4 cellular contexts compared by ENCODE assay signal in the genomic region with DNA sequence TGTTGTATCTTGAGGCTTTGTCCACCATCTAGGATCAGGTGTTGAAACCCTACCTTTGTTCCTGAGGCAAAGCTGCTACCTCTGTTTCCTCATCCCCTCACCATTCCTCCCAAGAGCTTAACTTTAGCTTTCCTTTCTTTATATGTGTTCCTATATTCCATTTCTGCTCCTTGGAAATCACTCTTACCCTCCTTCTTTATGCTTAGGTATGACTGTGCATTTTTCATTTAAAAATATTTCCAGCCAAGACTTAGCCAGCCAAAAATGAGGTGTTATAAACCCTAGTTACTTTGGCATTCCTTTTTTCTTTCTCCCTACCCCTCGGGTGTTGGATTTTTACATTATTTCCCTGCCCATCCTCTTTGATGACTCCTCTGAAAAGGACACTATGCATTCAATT.
A peak's percentile ranks its signal among the peaks of the same experiment; 100 is the strongest.
TF ChIP-seq lines count a peak whose summit lies in the region.

No MANE protein-coding gene starts in this region.

TF ChIP-seq in HepG2, 621 proteins besides CTCF, POLR2A, EP300 and RAD21:
- peak; percentile 75 for TF ChIP-seq NFE2L2 (IDR thresholded peaks at IDR 0.05; ENCODE audit: low read length)
- TF ChIP-seq RBM39 (IDR thresholded peaks at IDR 0.05; ENCODE audit: low read depth, low read length, poor library complexity, severe bottlenecking) = no peak
- no peak for TF ChIP-seq KMT2A (CRISPR knock-in tag; IDR thresholded peaks at IDR 0.05)

TF ChIP-seq in A549, 52 proteins besides CTCF, POLR2A, EP300 and RAD21:
- TF ChIP-seq FOSL2 (IDR thresholded peaks at IDR 0.05) (no peak), FOSL2 (CRISPR knock-in tag; IDR thresholded peaks at IDR 0.05) (no peak), KDM1A (IDR thresholded peaks at IDR 0.05; ENCODE audit: low read depth) (no peak), GATA3 (IDR thresholded peaks at IDR 0.05; ENCODE audit: borderline replicate concordance) (no peak), JUN (IDR thresholded peaks at IDR 0.05) (no peak), RNF2 (IDR thresholded peaks at IDR 0.05; ENCODE audit: borderline replicate concordance, low read depth) (no peak), MAFK (IDR thresholded peaks at IDR 0.05; ENCODE audit: partially characterized antibody) (peak; percentile 22), EHMT2 (IDR thresholded peaks at IDR 0.05; ENCODE audit: low read depth) (no peak), NFE2L2 (conservative IDR thresholded peaks at IDR 0.05; ENCODE audit: low read length) (peak; percentile 50), ESRRA (IDR thresholded peaks at IDR 0.05; ENCODE audit: borderline replicate concordance, low read length) (no peak), ZSCAN20 (CRISPR knock-in tag; IDR thresholded peaks at IDR 0.05) (no peak), ZFP36 (IDR thresholded peaks at IDR 0.05; ENCODE audit: borderline replicate concordance, partially characterized antibody) (no peak), PHF8 (IDR thresholded peaks at IDR 0.05; ENCODE audit: borderline replicate concordance, low read depth) (no peak), SMC3 (IDR thresholded peaks at IDR 0.05) (no peak)
- TF ChIP-seq, protein P1, sequence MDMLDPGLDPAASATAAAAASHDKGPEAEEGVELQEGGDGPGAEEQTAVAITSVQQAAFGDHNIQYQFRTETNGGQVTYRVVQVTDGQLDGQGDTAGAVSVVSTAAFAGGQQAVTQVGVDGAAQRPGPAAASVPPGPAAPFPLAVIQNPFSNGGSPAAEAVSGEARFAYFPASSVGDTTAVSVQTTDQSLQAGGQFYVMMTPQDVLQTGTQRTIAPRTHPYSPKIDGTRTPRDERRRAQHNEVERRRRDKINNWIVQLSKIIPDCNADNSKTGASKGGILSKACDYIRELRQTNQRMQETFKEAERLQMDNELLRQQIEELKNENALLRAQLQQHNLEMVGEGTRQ (IDR thresholded peaks at IDR 0.05) = no peak
- TF ChIP-seq, protein P2, sequence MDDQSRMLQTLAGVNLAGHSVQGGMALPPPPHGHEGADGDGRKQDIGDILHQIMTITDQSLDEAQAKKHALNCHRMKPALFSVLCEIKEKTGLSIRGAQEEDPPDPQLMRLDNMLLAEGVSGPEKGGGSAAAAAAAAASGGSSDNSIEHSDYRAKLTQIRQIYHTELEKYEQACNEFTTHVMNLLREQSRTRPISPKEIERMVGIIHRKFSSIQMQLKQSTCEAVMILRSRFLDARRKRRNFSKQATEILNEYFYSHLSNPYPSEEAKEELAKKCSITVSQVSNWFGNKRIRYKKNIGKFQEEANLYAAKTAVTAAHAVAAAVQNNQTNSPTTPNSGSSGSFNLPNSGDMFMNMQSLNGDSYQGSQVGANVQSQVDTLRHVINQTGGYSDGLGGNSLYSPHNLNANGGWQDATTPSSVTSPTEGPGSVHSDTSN (IDR thresholded peaks at IDR 0.05) = no peak
- TF ChIP-seq, protein P3, sequence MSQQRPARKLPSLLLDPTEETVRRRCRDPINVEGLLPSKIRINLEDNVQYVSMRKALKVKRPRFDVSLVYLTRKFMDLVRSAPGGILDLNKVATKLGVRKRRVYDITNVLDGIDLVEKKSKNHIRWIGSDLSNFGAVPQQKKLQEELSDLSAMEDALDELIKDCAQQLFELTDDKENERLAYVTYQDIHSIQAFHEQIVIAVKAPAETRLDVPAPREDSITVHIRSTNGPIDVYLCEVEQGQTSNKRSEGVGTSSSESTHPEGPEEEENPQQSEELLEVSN (IDR thresholded peaks at IDR 0.05; ENCODE audit: borderline replicate concordance, low read depth) = no peak

TF ChIP-seq in IMR-90, 13 proteins besides CTCF, POLR2A, EP300 and RAD21:
- TF ChIP-seq NFE2L2 (IDR thresholded peaks at IDR 0.05; ENCODE audit: low read depth, low read length) = peak; percentile 63
- TF ChIP-seq SMC3 (IDR thresholded peaks at IDR 0.05; ENCODE audit: low read depth, low read length) = no peak
- TF ChIP-seq MAZ (IDR thresholded peaks at IDR 0.05; ENCODE audit: borderline replicate concordance, low read depth, low read length) = no peak
- TF ChIP-seq BHLHE40 (IDR thresholded peaks at IDR 0.05; ENCODE audit: low read depth, low read length) = no peak

TF ChIP-seq in K562, 482 proteins besides CTCF, POLR2A, EP300 and RAD21:
- TF ChIP-seq WHSC1 (IDR thresholded peaks at IDR 0.05; ENCODE audit: low read length) (no peak), MAFF (IDR thresholded peaks at IDR 0.05; ENCODE audit: low read length) (peak; percentile 43), CBX2 (IDR thresholded peaks at IDR 0.05; ENCODE audit: insufficient read depth, low read length, poor library complexity, severe bottlenecking) (no peak), SMARCC2 (IDR thresholded peaks at IDR 0.05; ENCODE audit: low read depth) (no peak), NFIC (IDR thresholded peaks at IDR 0.05) (0 out of 2 replicates have a peak, but pooled peaks have one; percentile 1), NFE2 (IDR thresholded peaks at IDR 0.05; ENCODE audit: low read depth) (0 out of 2 replicates have a peak, but pooled peaks have one; percentile 19), CHD2 (IDR thresholded peaks at IDR 0.05; ENCODE audit: low read depth, low read length) (no peak), NFATC3 (IDR thresholded peaks at IDR 0.05) (no peak), PHF20 (IDR thresholded peaks at IDR 0.05; ENCODE audit: partially characterized antibody) (no peak), TAF9B (IDR thresholded peaks at IDR 0.05; ENCODE audit: partially characterized antibody) (no peak), C11orf30 (IDR thresholded peaks at IDR 0.05; ENCODE audit: low read depth) (0 out of 2 replicates have a peak, but pooled peaks have one; percentile 7), POLR2G (IDR thresholded peaks at IDR 0.05; ENCODE audit: low read depth, low read length) (no peak), NFE2L1 (tag; IDR thresholded peaks at IDR 0.05; ENCODE audit: borderline replicate concordance, low read depth) (peak; percentile 73), POLR2B (IDR thresholded peaks at IDR 0.05; ENCODE audit: low read depth, partially characterized antibody) (no peak), ZNF354B (CRISPR knock-in tag; IDR thresholded peaks at IDR 0.05) (no peak), HDAC3 (IDR thresholded peaks at IDR 0.05; ENCODE audit: borderline replicate concordance, partially characterized antibody) (no peak), PML (IDR thresholded peaks at IDR 0.05; ENCODE audit: low read length) (no peak), TEAD1 (CRISPR knock-in tag; IDR thresholded peaks at IDR 0.05) (no peak), CBX5 (IDR thresholded peaks at IDR 0.05; ENCODE audit: borderline replicate concordance, low read depth) (no peak), ZNF316 (IDR thresholded peaks at IDR 0.05) (peak; percentile 31; the same call in 1 of the 2 replicates), ZKSCAN1 (IDR thresholded peaks at IDR 0.05; ENCODE audit: low read depth, low read length) (no peak), ZNF175 (CRISPR knock-in tag; IDR thresholded peaks at IDR 0.05; ENCODE audit: low read depth) (no peak), ZNF224 (CRISPR knock-in tag; IDR thresholded peaks at IDR 0.05) (no peak), POLR3A (IDR thresholded peaks at IDR 0.05; ENCODE audit: borderline replicate concordance, extremely low read depth, insufficient read depth, insufficient read length) (no peak), SIX5 (IDR thresholded peaks at IDR 0.05; ENCODE audit: borderline replicate concordance in 1 of 2, insufficient read depth in 1 of 2, low read depth in 1 of 2, low read length in 2 of 2) (no peak), HMG20B (CRISPR knock-in tag; IDR thresholded peaks at IDR 0.05) (no peak), MAFG (tag; conservative IDR thresholded peaks at IDR 0.05) (peak; percentile 84)
- TF ChIP-seq, protein P4, sequence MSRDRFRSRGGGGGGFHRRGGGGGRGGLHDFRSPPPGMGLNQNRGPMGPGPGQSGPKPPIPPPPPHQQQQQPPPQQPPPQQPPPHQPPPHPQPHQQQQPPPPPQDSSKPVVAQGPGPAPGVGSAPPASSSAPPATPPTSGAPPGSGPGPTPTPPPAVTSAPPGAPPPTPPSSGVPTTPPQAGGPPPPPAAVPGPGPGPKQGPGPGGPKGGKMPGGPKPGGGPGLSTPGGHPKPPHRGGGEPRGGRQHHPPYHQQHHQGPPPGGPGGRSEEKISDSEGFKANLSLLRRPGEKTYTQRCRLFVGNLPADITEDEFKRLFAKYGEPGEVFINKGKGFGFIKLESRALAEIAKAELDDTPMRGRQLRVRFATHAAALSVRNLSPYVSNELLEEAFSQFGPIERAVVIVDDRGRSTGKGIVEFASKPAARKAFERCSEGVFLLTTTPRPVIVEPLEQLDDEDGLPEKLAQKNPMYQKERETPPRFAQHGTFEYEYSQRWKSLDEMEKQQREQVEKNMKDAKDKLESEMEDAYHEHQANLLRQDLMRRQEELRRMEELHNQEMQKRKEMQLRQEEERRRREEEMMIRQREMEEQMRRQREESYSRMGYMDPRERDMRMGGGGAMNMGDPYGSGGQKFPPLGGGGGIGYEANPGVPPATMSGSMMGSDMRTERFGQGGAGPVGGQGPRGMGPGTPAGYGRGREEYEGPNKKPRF (IDR thresholded peaks at IDR 0.05; ENCODE audit: low read depth, low read length) = no peak
- TF ChIP-seq, protein P5, sequence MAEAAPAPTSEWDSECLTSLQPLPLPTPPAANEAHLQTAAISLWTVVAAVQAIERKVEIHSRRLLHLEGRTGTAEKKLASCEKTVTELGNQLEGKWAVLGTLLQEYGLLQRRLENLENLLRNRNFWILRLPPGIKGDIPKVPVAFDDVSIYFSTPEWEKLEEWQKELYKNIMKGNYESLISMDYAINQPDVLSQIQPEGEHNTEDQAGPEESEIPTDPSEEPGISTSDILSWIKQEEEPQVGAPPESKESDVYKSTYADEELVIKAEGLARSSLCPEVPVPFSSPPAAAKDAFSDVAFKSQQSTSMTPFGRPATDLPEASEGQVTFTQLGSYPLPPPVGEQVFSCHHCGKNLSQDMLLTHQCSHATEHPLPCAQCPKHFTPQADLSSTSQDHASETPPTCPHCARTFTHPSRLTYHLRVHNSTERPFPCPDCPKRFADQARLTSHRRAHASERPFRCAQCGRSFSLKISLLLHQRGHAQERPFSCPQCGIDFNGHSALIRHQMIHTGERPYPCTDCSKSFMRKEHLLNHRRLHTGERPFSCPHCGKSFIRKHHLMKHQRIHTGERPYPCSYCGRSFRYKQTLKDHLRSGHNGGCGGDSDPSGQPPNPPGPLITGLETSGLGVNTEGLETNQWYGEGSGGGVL (CRISPR knock-in tag; IDR thresholded peaks at IDR 0.05) = no peak
- TF ChIP-seq, protein P6, sequence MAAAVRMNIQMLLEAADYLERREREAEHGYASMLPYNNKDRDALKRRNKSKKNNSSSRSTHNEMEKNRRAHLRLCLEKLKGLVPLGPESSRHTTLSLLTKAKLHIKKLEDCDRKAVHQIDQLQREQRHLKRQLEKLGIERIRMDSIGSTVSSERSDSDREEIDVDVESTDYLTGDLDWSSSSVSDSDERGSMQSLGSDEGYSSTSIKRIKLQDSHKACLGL (CRISPR knock-in tag; IDR thresholded peaks at IDR 0.05; ENCODE audit: borderline replicate concordance, poor library complexity, severe bottlenecking) = no peak
- TF ChIP-seq, protein P7, sequence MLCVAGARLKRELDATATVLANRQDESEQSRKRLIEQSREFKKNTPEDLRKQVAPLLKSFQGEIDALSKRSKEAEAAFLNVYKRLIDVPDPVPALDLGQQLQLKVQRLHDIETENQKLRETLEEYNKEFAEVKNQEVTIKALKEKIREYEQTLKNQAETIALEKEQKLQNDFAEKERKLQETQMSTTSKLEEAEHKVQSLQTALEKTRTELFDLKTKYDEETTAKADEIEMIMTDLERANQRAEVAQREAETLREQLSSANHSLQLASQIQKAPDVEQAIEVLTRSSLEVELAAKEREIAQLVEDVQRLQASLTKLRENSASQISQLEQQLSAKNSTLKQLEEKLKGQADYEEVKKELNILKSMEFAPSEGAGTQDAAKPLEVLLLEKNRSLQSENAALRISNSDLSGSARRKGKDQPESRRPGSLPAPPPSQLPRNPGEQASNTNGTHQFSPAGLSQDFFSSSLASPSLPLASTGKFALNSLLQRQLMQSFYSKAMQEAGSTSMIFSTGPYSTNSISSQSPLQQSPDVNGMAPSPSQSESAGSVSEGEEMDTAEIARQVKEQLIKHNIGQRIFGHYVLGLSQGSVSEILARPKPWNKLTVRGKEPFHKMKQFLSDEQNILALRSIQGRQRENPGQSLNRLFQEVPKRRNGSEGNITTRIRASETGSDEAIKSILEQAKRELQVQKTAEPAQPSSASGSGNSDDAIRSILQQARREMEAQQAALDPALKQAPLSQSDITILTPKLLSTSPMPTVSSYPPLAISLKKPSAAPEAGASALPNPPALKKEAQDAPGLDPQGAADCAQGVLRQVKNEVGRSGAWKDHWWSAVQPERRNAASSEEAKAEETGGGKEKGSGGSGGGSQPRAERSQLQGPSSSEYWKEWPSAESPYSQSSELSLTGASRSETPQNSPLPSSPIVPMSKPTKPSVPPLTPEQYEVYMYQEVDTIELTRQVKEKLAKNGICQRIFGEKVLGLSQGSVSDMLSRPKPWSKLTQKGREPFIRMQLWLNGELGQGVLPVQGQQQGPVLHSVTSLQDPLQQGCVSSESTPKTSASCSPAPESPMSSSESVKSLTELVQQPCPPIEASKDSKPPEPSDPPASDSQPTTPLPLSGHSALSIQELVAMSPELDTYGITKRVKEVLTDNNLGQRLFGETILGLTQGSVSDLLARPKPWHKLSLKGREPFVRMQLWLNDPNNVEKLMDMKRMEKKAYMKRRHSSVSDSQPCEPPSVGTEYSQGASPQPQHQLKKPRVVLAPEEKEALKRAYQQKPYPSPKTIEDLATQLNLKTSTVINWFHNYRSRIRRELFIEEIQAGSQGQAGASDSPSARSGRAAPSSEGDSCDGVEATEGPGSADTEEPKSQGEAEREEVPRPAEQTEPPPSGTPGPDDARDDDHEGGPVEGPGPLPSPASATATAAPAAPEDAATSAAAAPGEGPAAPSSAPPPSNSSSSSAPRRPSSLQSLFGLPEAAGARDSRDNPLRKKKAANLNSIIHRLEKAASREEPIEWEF (CRISPR knock-in tag; IDR thresholded peaks at IDR 0.05) = no peak
